ENCODE assay signal across 24 cellular contexts in the genomic region with DNA sequence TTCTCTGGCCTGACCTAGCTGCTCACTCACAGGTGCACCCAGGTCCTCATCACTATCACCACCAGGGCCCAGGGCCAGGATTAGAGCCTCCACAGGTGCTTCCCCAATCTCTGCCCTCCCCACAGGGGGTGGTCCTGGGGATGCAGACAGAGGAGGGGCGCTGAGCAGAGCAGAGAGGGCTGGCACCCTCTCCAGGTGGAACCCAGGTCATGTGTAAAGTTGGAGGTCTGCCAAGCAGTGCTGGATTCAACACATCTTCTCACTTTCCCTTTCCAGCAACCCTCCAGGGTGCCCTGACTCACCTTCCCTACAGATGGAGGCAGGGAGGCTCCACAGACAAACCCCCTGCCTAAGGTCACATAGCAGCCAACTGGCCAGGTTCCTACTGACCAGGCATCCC. TPM values are rescaled to one million over a fixed set of nuclear protein-coding genes. Genes with fewer than 3 reads are reported as not detected.
A peak's percentile ranks its signal among the peaks of the same experiment; 100 is the strongest.
DNase-seq lines count a peak whose midpoint lies in the region; ATAC-seq and TF ChIP-seq lines count a peak whose summit lies in the region.
"Had no signal": no experiment of that assay in that cellular context is flagged by ENCODE, and none has a peak within 500 bp of the region (broad histone marks: within the 10 kb centered on the region; RNA-seq: fewer than 3 reads in every experiment).

No MANE protein-coding gene starts in this region.

- no peaks in the 10 kb centered on the region for H3K27me3 ChIP-seq in spleen (replicated peaks in 1 of 7)
- H3K27me3 ChIP-seq: BLaER1 had no signal

- H3K4me1 ChIP-seq in spleen: no peaks in the 10 kb centered on the region
- H3K4me1 ChIP-seq: BLaER1 had no signal

- no peaks in the 10 kb centered on the region for H3K9me3 Mint-ChIP-seq in activated naive CD4-positive, alpha-beta T cell treated with anti-CD3 and anti-CD28 coated beads, Interleukin-2, amount 50 U/mL, for 72 hours
- H3K9me3 Mint-ChIP-seq: HFFc6 had no signal

- H3K4me3 ChIP-seq in spleen: no peak overlapping the region
- H3K4me3 ChIP-seq: BLaER1, GM23248 had no signal

- H3K4me3 Mint-ChIP-seq in T-helper 17 cell: no peak overlapping the region
- H3K4me3 Mint-ChIP-seq: CD4-positive, alpha-beta T cell; H9; HFFc6 had no signal

- H3K27me3 Mint-ChIP-seq in T-helper 17 cell: no peaks in the 10 kb centered on the region
- H3K27me3 Mint-ChIP-seq: CD4-positive, alpha-beta T cell had no signal

- peaks cover 5% of the 10 kb centered on the region for H3K4me1 Mint-ChIP-seq in T-helper 17 cell

- H3K27ac ChIP-seq in spleen: no peak overlapping the region
- H3K27ac ChIP-seq: 22Rv1, BLaER1, GM23248 had no signal

- intact Hi-C loops in spleen (cut with DNase I; ENCODE audit: low total_unique reads): no loop called here

- no peaks in the 10 kb centered on the region for H3K36me3 ChIP-seq in spleen
- H3K36me3 ChIP-seq: BLaER1 had no signal

- no peak for TF ChIP-seq POLR2A in spleen (IDR thresholded peaks at IDR 0.05)

- 89 to 100% (median 100%) methylated on average over 1 of the region's 1 CpG; no CpG with 5 or more reads in 1 of the 5 donors for WGBS in spleen, 5 donors

- no peak for ATAC-seq in activated naive CD4-positive, alpha-beta T cell treated with anti-CD3 and anti-CD28 coated beads, Interleukin-2, amount 50 U/mL, for 72 hours
- ATAC-seq in T-helper 17 cell: no peak

- H3K9me3 ChIP-seq in T-helper 17 cell (ENCODE audit: control insufficient read depth, low read length, poor library complexity, severe bottlenecking): no peaks in the 10 kb centered on the region
- H3K9me3 ChIP-seq in spleen: no peaks in the 10 kb centered on the region
- H3K9me3 ChIP-seq: BLaER1 had no signal

- no peaks in the 10 kb centered on the region for H3K36me3 Mint-ChIP-seq in activated naive CD4-positive, alpha-beta T cell treated with anti-CD3 and anti-CD28 coated beads, Interleukin-2, amount 50 U/mL, for 72 hours
- H3K36me3 Mint-ChIP-seq in T-helper 17 cell (ENCODE audit: low read depth): no peaks in the 10 kb centered on the region

- no peak for TF ChIP-seq CTCF in spleen (IDR thresholded peaks at IDR 0.05 in 8 of 11, conservative IDR thresholded peaks at IDR 0.05 in 3 of 11)

- DNase-seq in NCI-H1436 (lab: John Stamatoyannopoulos, UW): peak; percentile 12
- DNase-seq in NCI-H1436 treated with DMSO at 0.1 percent for 48 hours (lab: John Stamatoyannopoulos, UW): no peak
- peak in 1 of 2 donors; percentile 44 for DNase-seq in activated naive CD4-positive, alpha-beta T cell treated with anti-CD3 and anti-CD28 coated beads, Interleukin-2, amount 50 U/mL, for 72 hours (ENCODE audit: low spot score in 2 of 2)
- DNase-seq in activated naive CD4-positive, alpha-beta T cell treated with anti-CD3 and anti-CD28 coated beads, Interleukin-2, amount 50 U/mL, for 16 hours: no peak
- DNase-seq in T-helper 17 cell: no peak
- peak; percentile 39 for DNase-seq in spleen
- no peak for DNase-seq in mucosa of gallbladder (ENCODE audit: low spot score)
- no peak for DNase-seq in NCI-H446 treated with DMSO at 0.1 percent for 48 hours (lab: John Stamatoyannopoulos, UW)
- DNase-seq: ACHN; CD4-positive, alpha-beta T cell; DND-41; GM23248; H9; HFFc6; Kasumi-1; MM.1S; NCI-H1048; NCI-H1417 treated with DMSO at 0.1 percent for 48 hours; NCI-H2029; NCI-H446; NCI-H526 treated with DMSO at 0.1 percent for 48 hours; NK-92 treated with Interleukin-12 subunit alpha and Interleukin-12 subunit beta, amount 100 ng/mL, for 24 hours had no signal

- H3K27ac Mint-ChIP-seq in activated naive CD4-positive, alpha-beta T cell treated with anti-CD3 and anti-CD28 coated beads, Interleukin-2, amount 50 U/mL, for 72 hours: peak overlapping the region; percentile 29 to 32
- H3K27ac Mint-ChIP-seq in T-helper 17 cell: peak overlapping the region; percentile 78
- H3K27ac Mint-ChIP-seq: CD4-positive, alpha-beta T cell; H9; HFFc6 had no signal

RNA-seq across cellular contexts. Expression of a gene that starts 18.2 kb away (rescaled TPM):
- 10 to 100 TPM in 1 of 2 donors, 1 to 10 TPM in 1; 8.1 to 12.5 TPM for total RNA-seq in activated naive CD4-positive, alpha-beta T cell treated with anti-CD3 and anti-CD28 coated beads, Interleukin-2, amount 50 U/mL, for 72 hours
- 10 to 100 TPM; 13.5 to 14.7 TPM for total RNA-seq in T-helper 17 cell
- total RNA-seq in spleen: 10 to 100 TPM; 13.8 to 28.4 (median 15.6) TPM
- 1 to 10 TPM; 1.1 to 1.5 (median 1.1) TPM for polyA plus RNA-seq in spleen
- 9.5 TPM for total RNA-seq in mucosa of gallbladder

RNA-seq across cellular contexts. Expression of a gene that starts 51.3 kb away (rescaled TPM):
- total RNA-seq in activated naive CD4-positive, alpha-beta T cell treated with anti-CD3 and anti-CD28 coated beads, Interleukin-2, amount 50 U/mL, for 72 hours: 10 to 100 TPM; 49.7 to 61.0 TPM
- 100 to 1,000 TPM; 142 to 160 TPM for total RNA-seq in T-helper 17 cell
- total RNA-seq in spleen: 10 to 100 TPM; 60.4 to 99.1 (median 72.6) TPM
- 10 to 100 TPM; 30.7 to 54.5 (median 37.6) TPM for polyA plus RNA-seq in spleen
- total RNA-seq in mucosa of gallbladder: 8.2 TPM
- total RNA-seq: GM23248, HFFc6 had no signal
- polyA plus RNA-seq: GM23248 had no signal

Comparison
In these comparisons a context has a peak if more than half of its experiments do, and no peak if none do; other contexts are left out.
1. DNase-seq: peak in NCI-H1436 (single experiment) and spleen (single experiment); none in NCI-H1436 treated with DMSO at 0.1 percent for 48 hours (single experiment), activated naive CD4-positive, alpha-beta T cell treated with anti-CD3 and anti-CD28 coated beads, Interleukin-2, amount 50 U/mL, for 16 hours (single experiment), T-helper 17 cell (0 of 3), mucosa of gallbladder (single experiment) and NCI-H446 treated with DMSO at 0.1 percent for 48 hours (single experiment).